Comparison of ENCODE assay signal across 6 cellular contexts in genomic region chr17:75130059-75130631, GRCh38. TPM values are rescaled to one million over a fixed set of nuclear protein-coding genes. Genes with fewer than 3 reads are reported as not detected.
DNase-seq lines count a peak whose midpoint lies in the region; ATAC-seq, FAIRE-seq and TF ChIP-seq lines count a peak whose summit lies in the region.

No MANE protein-coding gene starts in this region.

- no peaks in the 10 kb centered on the region for H3K9me3 ChIP-seq in astrocyte (ENCODE audit: insufficient read depth, low read depth, low read length)

- H3K4me2 ChIP-seq in astrocyte (ENCODE audit: low read length), result peak overlapping the region; percentile 88

- H3K27ac Mint-ChIP-seq in astrocyte (ENCODE audit: unreplicated experiment), result peak overlapping the region; percentile 81
- H3K27ac Mint-ChIP-seq in neural crest cell (ENCODE audit: unreplicated experiment), result peak overlapping the region; percentile 85

- no peak for ATAC-seq in GM21576 (IDR thresholded peaks at IDR 0.05; ENCODE audit: unreplicated experiment)

- H3K4me3 ChIP-seq in H7 (ENCODE audit: insufficient read depth, low read depth, low read length) (peak overlapping the region; percentile 80), astrocyte (ENCODE audit: insufficient read depth, low read depth, low read length) (peak overlapping the region; percentile 73)

- H3K4me1 Mint-ChIP-seq in astrocyte (ENCODE audit: low read depth, unreplicated experiment), result peaks cover 6% of the 10 kb centered on the region
- peaks cover 23% of the 10 kb centered on the region for H3K4me1 Mint-ChIP-seq in neural crest cell

- peak overlapping the region; percentile 89 for H3K9ac ChIP-seq in astrocyte (ENCODE audit: low read length)

- TF ChIP-seq CTCF in astrocyte (IDR thresholded peaks at IDR 0.05; ENCODE audit: insufficient read depth, low read depth, low read length), result no peak
- no peak for TF ChIP-seq CTCF in neural crest cell (conservative IDR thresholded peaks at IDR 0.05)

- H3K27me3 Mint-ChIP-seq in astrocyte (ENCODE audit: low read depth, unreplicated experiment) (no peaks in the 10 kb centered on the region), neural crest cell (ENCODE audit: low read depth) (peaks cover 2% of the 10 kb centered on the region)

- H3K27ac ChIP-seq in astrocyte (ENCODE audit: low read depth, low read length), result no peak overlapping the region

- no peak overlapping the region for H2AFZ ChIP-seq in astrocyte (ENCODE audit: low read depth, low read length)

- DNase-seq in H7, result no peak
- DNase-seq in astrocyte (ENCODE audit: low read depth), result no peak
- DNase-seq in neural crest cell (ENCODE audit: low read depth, low spot score), result no peak
- no peak for DNase-seq in hypothalamus (lab: John Stamatoyannopoulos, UW)
- DNase-seq in RCC 7860 (ENCODE audit: low spot score), result no peak

- H3K36me3 ChIP-seq in H7 (replicated peaks; ENCODE audit: control insufficient read depth, insufficient read depth, low read length) (peaks cover 9% of the 10 kb centered on the region), astrocyte (ENCODE audit: insufficient read depth, low read length) (peaks cover 10% of the 10 kb centered on the region)

- no peaks in the 10 kb centered on the region for H3K27me3 ChIP-seq in H7 (ENCODE audit: control insufficient read depth, insufficient read depth, low read length)
- no peaks in the 10 kb centered on the region for H3K27me3 ChIP-seq in astrocyte (ENCODE audit: insufficient read depth, low read length)

- H3K4me1 ChIP-seq in astrocyte (ENCODE audit: insufficient read depth, low read length), result peaks cover 12% of the 10 kb centered on the region

- H3K9me3 Mint-ChIP-seq in astrocyte (ENCODE audit: unreplicated experiment), result no peaks in the 10 kb centered on the region
- no peaks in the 10 kb centered on the region for H3K9me3 Mint-ChIP-seq in neural crest cell

- peaks cover 3% of the 10 kb centered on the region for H3K36me3 Mint-ChIP-seq in astrocyte (ENCODE audit: low read depth, unreplicated experiment)
- peaks cover 3% of the 10 kb centered on the region for H3K36me3 Mint-ChIP-seq in neural crest cell (ENCODE audit: low read depth)

- peaks cover 24% of the 10 kb centered on the region for H3K79me2 ChIP-seq in astrocyte (ENCODE audit: insufficient read depth, low read length)

- peaks cover 15% of the 10 kb centered on the region for H4K20me1 ChIP-seq in astrocyte (ENCODE audit: insufficient read depth, low read length)

- FAIRE-seq in astrocyte (lab: Jason Lieb, UNC), result no peak
- FAIRE-seq in RCC 7860 (lab: Jason Lieb, UNC), result no peak

- H3K4me3 Mint-ChIP-seq in astrocyte (ENCODE audit: unreplicated experiment), result peak overlapping the region; percentile 87
- peak overlapping the region; percentile 95 for H3K4me3 Mint-ChIP-seq in neural crest cell

RNA-seq across cellular contexts. Expression of gene NT5C, which starts 1.4 kb away (rescaled TPM):
- 106 and 118 TPM in 2 replicates for total RNA-seq in H7 (2014; rRNA removed; shearing (Covaris generic))
- total RNA-seq in astrocyte (23.7 and 29.5 TPM in 2 replicates), neural crest cell (68.0 and 70.2 TPM in 2 replicates)

RNA-seq across cellular contexts. Expression of gene ARMC7, which starts 20.4 kb away (rescaled TPM):
- total RNA-seq in H7 (2014; rRNA removed; shearing (Covaris generic)), result 6.2 and 9.5 TPM in 2 replicates
- total RNA-seq in astrocyte, result 11.5 and 11.9 TPM in 2 replicates
- 15.6 and 15.8 TPM in 2 replicates for total RNA-seq in neural crest cell

RNA-seq across cellular contexts. Expression of gene JPT1, which starts 24.2 kb away (rescaled TPM):
- 410 and 454 TPM in 2 replicates for total RNA-seq in H7 (2014; rRNA removed; shearing (Covaris generic))
- total RNA-seq in astrocyte, result 232 and 282 TPM in 2 replicates
- 319 and 334 TPM in 2 replicates for total RNA-seq in neural crest cell

RNA-seq across cellular contexts. Expression of gene SLC16A5, which starts 42.4 kb away (rescaled TPM):
- total RNA-seq in H7 (2014; rRNA removed; shearing (Covaris generic)), result 28.2 and 38.8 TPM in 2 replicates
- total RNA-seq in astrocyte, result 7.1 and 10.6 TPM in 2 replicates
- total RNA-seq in neural crest cell, result 6.0 and 7.3 TPM in 2 replicates

RNA-seq across cellular contexts. Expression of gene SUMO2, which starts 52.6 kb away (rescaled TPM):
- 321 and 329 TPM in 2 replicates for total RNA-seq in H7 (2014; rRNA removed; shearing (Covaris generic))
- total RNA-seq in astrocyte (413 and 449 TPM in 2 replicates), neural crest cell (773 and 776 TPM in 2 replicates)
